ENCODE assay signal across 9 cellular contexts in the genomic region with DNA sequence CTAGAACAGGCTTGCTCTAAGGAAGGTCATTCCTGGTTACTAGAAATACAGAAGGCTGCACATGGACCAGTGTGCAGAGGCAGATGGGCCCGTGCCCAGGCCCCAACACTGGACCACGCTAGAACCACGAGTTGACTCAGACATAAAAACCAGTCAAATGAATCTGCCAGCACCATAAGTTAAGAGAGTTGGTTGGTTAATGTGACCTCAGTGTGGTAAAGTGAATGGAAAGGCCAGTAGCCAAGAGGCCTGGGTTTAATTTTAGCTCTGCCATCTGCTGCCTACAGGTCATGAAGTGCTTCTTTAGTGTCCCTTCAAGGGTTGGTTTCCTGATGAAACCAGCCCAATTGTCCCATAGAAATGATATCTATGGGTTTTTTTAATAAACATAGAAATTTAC.
"Had no signal": no experiment of that assay in that cellular context is flagged by ENCODE, and none has a peak within 500 bp of the region (broad histone marks: within the 10 kb centered on the region; RNA-seq: fewer than 3 reads in every experiment).

No MANE protein-coding gene starts in this region.

- H3K4me1 ChIP-seq: body of pancreas, pancreas had no signal

- H3K9me3 ChIP-seq: body of pancreas, pancreas had no signal

- ATAC-seq: body of pancreas; effector memory CD8-positive, alpha-beta T cell; pancreas had no signal

- DNase-seq: activated CD4-positive, alpha-beta T cell treated with anti-CD3 and anti-CD28 coated beads, Interleukin-2, amount 50 U/mL, for 1 hour; activated CD4-positive, CD25-positive, alpha-beta regulatory T cell; body of pancreas; effector memory CD8-positive, alpha-beta T cell; heart right ventricle; mesendoderm; pancreas had no signal

- H3K4me3 ChIP-seq: body of pancreas, heart right ventricle, pancreas, smooth muscle cell had no signal

- H3K27ac ChIP-seq: body of pancreas, epithelial cell of prostate, pancreas had no signal

- H3K36me3 ChIP-seq: heart right ventricle, pancreas had no signal

- H3K27me3 ChIP-seq: body of pancreas, heart right ventricle, pancreas had no signal
